Comparison of ENCODE assay signal across 14 cellular contexts in genomic region chr6:24911983-24912382, GRCh38. TPM values are rescaled to one million over a fixed set of nuclear protein-coding genes. Genes with fewer than 3 reads are reported as not detected.
DNase-seq lines count a peak whose midpoint lies in the region; TF ChIP-seq lines count a peak whose summit lies in the region.
"Had no signal": no experiment of that assay in that cellular context is flagged by ENCODE, and none has a peak within 500 bp of the region (broad histone marks: within the 10 kb centered on the region; RNA-seq: fewer than 3 reads in every experiment).

No MANE protein-coding gene starts in this region.

- H3K9ac ChIP-seq in BLaER1: peak overlapping the region; percentile 74

- H3K4me1 Mint-ChIP-seq in brain (peaks cover 72% of the 10 kb centered on the region), nephron (peaks cover 69% of the 10 kb centered on the region)

- no peaks in the 10 kb centered on the region for H3K9me3 Mint-ChIP-seq in brain
- H3K9me3 Mint-ChIP-seq in nephron: no peaks in the 10 kb centered on the region

- H3K9me3 ChIP-seq in BLaER1 (no peaks in the 10 kb centered on the region), WERI-Rb-1 (ENCODE audit: severe bottlenecking) (no peaks in the 10 kb centered on the region)

- DNase-seq in HFF-Myc (ENCODE audit: extremely low read depth, low read depth) (no peak), NK-92 (lab: John Stamatoyannopoulos, UW; ENCODE audit: unreplicated experiment) (no peak), NCI-H774 (lab: John Stamatoyannopoulos, UW) (no peak), NCI-H1436 (lab: John Stamatoyannopoulos, UW) (no peak), WERI-Rb-1 (no peak)
- DNase-seq: activated CD4-positive, alpha-beta T cell treated with anti-CD3 and anti-CD28 coated beads, Interleukin-2, amount 50 U/mL, for 1 hour; brain microvascular endothelial cell; KG1; left cardiac atrium; NCI-H510A; SHP77 treated with DMSO at 0.1 percent for 48 hours had no signal

- H3K27ac ChIP-seq in BLaER1: no peak overlapping the region
- H3K27ac ChIP-seq in WERI-Rb-1: no peak overlapping the region
- H3K27ac ChIP-seq: brain microvascular endothelial cell had no signal

- peaks cover 4% of the 10 kb centered on the region for H3K36me3 Mint-ChIP-seq in brain
- no peaks in the 10 kb centered on the region for H3K36me3 Mint-ChIP-seq in nephron (ENCODE audit: low read depth)

- peak overlapping the region; percentile 94 for H3K4me2 ChIP-seq in BLaER1

- H3K27ac Mint-ChIP-seq in brain (peak overlapping the region; percentile 84 to 98 (median 91)), nephron (peak overlapping the region in 2 of 3 experiments; percentile 28 to 59)

- no peak for TF ChIP-seq CTCF in HFF-Myc (IDR thresholded peaks at IDR 0.05; ENCODE audit: low read depth, low read length, missing control alignments)
- TF ChIP-seq CTCF in brain (conservative IDR thresholded peaks at IDR 0.05): no peak
- TF ChIP-seq CTCF in nephron (IDR thresholded peaks at IDR 0.05; ENCODE audit: unreplicated experiment in 3 of 3): no peak
- TF ChIP-seq CTCF in WERI-Rb-1 (IDR thresholded peaks at IDR 0.05; ENCODE audit: low read depth, low read length): no peak

- H3K36me3 ChIP-seq in BLaER1: no peaks in the 10 kb centered on the region
- no peaks in the 10 kb centered on the region for H3K36me3 ChIP-seq in WERI-Rb-1
- H3K36me3 ChIP-seq: brain microvascular endothelial cell had no signal

- H3K4me1 ChIP-seq in BLaER1: peaks cover 57% of the 10 kb centered on the region

- H3K4me3 ChIP-seq in BLaER1 (peak overlapping the region; percentile 73), HFF-Myc (replicated peaks; ENCODE audit: low read depth, low read length) (peak overlapping the region; percentile 68; the same call in 1 of the 2 replicates), WERI-Rb-1 (ENCODE audit: low read depth, low read length) (no peak overlapping the region)

- H3K27me3 Mint-ChIP-seq in brain (peaks cover 20% of the 10 kb centered on the region), nephron (ENCODE audit: low read depth) (peaks cover 38% of the 10 kb centered on the region)

- H4K20me1 ChIP-seq in BLaER1: no peaks in the 10 kb centered on the region

- H3K4me3 Mint-ChIP-seq in brain (peak overlapping the region; percentile 89 to 93 (median 90)), nephron (peak overlapping the region; percentile 89 to 95 (median 93))

- no peaks in the 10 kb centered on the region for H3K27me3 ChIP-seq in BLaER1
- H3K27me3 ChIP-seq in WERI-Rb-1 (ENCODE audit: insufficient read depth, low read depth, severe bottlenecking): peaks cover 6% of the 10 kb centered on the region

RNA-seq across cellular contexts. Expression of gene RIPOR2, which starts 23.8 kb away (rescaled TPM):
- polyA plus RNA-seq in brain (ENCODE audit: insufficient read depth, low read depth, low replicate concordance): 13.6 TPM
